In the genomic region with DNA sequence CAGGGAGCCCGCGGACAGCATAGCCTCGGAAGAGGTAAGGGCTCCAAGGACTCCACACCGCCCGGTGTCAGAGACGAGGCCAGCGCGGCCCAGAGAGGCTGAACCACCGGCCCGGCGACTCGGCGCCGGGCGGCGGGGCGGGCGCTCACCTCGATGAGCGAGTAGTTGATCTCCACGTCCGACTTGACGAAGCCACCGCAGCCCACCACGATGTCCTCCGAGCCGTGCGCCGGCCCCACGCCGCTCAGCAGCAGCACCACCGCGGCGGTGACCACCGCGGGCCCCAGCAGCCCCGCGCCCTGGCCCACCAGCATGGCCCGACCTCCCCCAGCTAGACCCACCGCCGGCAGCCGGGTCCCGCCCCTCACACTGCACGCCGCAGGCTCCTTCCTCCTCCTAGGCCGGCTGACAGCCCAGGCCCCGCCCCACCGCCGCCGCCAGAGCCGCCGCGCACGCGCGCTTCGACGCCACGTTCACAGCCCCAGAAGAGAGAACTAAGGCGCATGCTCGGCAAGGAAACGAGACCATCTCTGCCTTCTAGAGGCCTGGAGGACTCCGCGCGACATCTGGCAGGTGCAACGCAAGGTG, we compare ENCODE assay signal across 8 cellular contexts. TPM values are rescaled to one million over a fixed set of nuclear protein-coding genes. Genes with fewer than 3 reads are reported as not detected.
DNase-seq lines count a peak whose midpoint lies in the region; ATAC-seq and TF ChIP-seq lines count a peak whose summit lies in the region.
"Not testable (repeated sequence)": the region's sequence is repeated elsewhere in the genome, so short reads cannot be mapped to it uniquely, and the experiment has no call there.

A gene with protein sequence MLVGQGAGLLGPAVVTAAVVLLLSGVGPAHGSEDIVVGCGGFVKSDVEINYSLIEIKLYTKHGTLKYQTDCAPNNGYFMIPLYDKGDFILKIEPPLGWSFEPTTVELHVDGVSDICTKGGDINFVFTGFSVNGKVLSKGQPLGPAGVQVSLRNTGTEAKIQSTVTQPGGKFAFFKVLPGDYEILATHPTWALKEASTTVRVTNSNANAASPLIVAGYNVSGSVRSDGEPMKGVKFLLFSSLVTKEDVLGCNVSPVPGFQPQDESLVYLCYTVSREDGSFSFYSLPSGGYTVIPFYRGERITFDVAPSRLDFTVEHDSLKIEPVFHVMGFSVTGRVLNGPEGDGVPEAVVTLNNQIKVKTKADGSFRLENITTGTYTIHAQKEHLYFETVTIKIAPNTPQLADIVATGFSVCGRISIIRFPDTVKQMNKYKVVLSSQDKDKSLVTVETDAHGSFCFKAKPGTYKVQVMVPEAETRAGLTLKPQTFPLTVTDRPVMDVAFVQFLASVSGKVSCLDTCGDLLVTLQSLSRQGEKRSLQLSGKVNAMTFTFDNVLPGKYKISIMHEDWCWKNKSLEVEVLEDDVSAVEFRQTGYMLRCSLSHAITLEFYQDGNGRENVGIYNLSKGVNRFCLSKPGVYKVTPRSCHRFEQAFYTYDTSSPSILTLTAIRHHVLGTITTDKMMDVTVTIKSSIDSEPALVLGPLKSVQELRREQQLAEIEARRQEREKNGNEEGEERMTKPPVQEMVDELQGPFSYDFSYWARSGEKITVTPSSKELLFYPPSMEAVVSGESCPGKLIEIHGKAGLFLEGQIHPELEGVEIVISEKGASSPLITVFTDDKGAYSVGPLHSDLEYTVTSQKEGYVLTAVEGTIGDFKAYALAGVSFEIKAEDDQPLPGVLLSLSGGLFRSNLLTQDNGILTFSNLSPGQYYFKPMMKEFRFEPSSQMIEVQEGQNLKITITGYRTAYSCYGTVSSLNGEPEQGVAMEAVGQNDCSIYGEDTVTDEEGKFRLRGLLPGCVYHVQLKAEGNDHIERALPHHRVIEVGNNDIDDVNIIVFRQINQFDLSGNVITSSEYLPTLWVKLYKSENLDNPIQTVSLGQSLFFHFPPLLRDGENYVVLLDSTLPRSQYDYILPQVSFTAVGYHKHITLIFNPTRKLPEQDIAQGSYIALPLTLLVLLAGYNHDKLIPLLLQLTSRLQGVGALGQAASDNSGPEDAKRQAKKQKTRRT (minus strand): TSS at position 371 of the 588 bp plus-strand sequence. CDS start 57 bp downstream, at position 314.

- TF ChIP-seq CTCF in fibroblast of pulmonary artery (IDR thresholded peaks at IDR 0.05; ENCODE audit: low read length, missing control alignments); natural killer cell (IDR thresholded peaks at IDR 0.05): not testable (repeated sequence)

- not testable (repeated sequence) for H3K27me3 Mint-ChIP-seq in natural killer cell (ENCODE audit: low read depth in 2 of 2)

- H3K4me3 Mint-ChIP-seq in natural killer cell: peak within 1 kb of the TSS; percentile 42

- intact Hi-C loops in natural killer cell (cut with micrococcal nuclease): not testable (repeated sequence)

- H3K4me3 ChIP-seq in fibroblast of pulmonary artery (replicated peaks; ENCODE audit: low read depth, low read length): peak within 1 kb of the TSS; percentile 53

- H3K27ac Mint-ChIP-seq in natural killer cell: peak within 1 kb of the TSS in 1 of 2 donors; percentile 66

- not testable (repeated sequence) for H3K36me3 Mint-ChIP-seq in natural killer cell

- H3K9me3 Mint-ChIP-seq in natural killer cell: not testable (repeated sequence)

- DNase-seq in CD1c-positive myeloid dendritic cell (ENCODE audit: extremely low spot score) (peak; percentile 1), fibroblast of pulmonary artery (ENCODE audit: low read depth) (peak; percentile 3), natural killer cell (peak; percentile 89)
- peak; percentile 97 for DNase-seq in activated effector memory CD4-positive, alpha-beta T cell treated with anti-CD3 and anti-CD28 coated beads, Interleukin-2, amount 50 U/mL, for 16 hours
- DNase-seq in stimulated activated CD8-positive, alpha-beta memory T cell treated with anti-CD3 and anti-CD28 coated beads, Interleukin-12 subunit alpha, Interleukin-12 subunit beta, amount 100 ng/mL, for 4 hours (ENCODE audit: low read depth): peak; percentile 89

- H3K4me1 Mint-ChIP-seq in natural killer cell: not testable (repeated sequence)

- peak; percentile 92 for ATAC-seq in GM21360 (IDR thresholded peaks at IDR 0.05; ENCODE audit: unreplicated experiment)
- peak; percentile 96 for ATAC-seq in HG03342 (IDR thresholded peaks at IDR 0.05; ENCODE audit: unreplicated experiment)
- ATAC-seq in SK-N-SH treated with all-trans-retinoic acid at 6 μM for 48 hours: peak; percentile 98
- ATAC-seq in natural killer cell: peak; percentile 94 to 98 (median 95)

RNA-seq across cellular contexts. Expression of the gene that starts here (rescaled TPM):
- total RNA-seq in natural killer cell: 100 to 1,000 TPM in 1 of 3 donors, 10 to 100 TPM in 2; 67.7 to 105 (median 73.5) TPM

Comparison
In these comparisons a context has a peak if more than half of its experiments do, and no peak if none do; other contexts are left out.
1. Peak in every context shown above with its lines: DNase-seq, ATAC-seq and H3K4me3 ChIP-seq.
2. DNase-seq: peak in every context shown above with its lines; median percentile 97 in activated effector memory CD4-positive, alpha-beta T cell treated with anti-CD3 and anti-CD28 coated beads, Interleukin-2, amount 50 U/mL, for 16 hours; 89 in natural killer cell; 89 in stimulated activated CD8-positive, alpha-beta memory T cell treated with anti-CD3 and anti-CD28 coated beads, Interleukin-12 subunit alpha, Interleukin-12 subunit beta, amount 100 ng/mL, for 4 hours; 3 in fibroblast of pulmonary artery; 1 in CD1c-positive myeloid dendritic cell.